In genomic region chr9:110148384-110148783, GRCh38 we compare ENCODE assay signal across 9 cellular contexts. TPM values are rescaled to one million over a fixed set of nuclear protein-coding genes. Genes with fewer than 3 reads are reported as not detected.
DNase-seq lines count a peak whose midpoint lies in the region; ATAC-seq and FAIRE-seq lines count a peak whose summit lies in the region.
"Had no signal": no experiment of that assay in that cellular context is flagged by ENCODE, and none has a peak within 500 bp of the region (broad histone marks: within the 10 kb centered on the region; RNA-seq: fewer than 3 reads in every experiment).

No MANE protein-coding gene starts in this region.

- peak; percentile 98 for FAIRE-seq in GM19239 (lab: Jason Lieb, UNC)

- ATAC-seq in HG03354 (IDR thresholded peaks at IDR 0.05; ENCODE audit: poor library complexity, severe bottlenecking, unreplicated experiment) = peak; percentile 69

- no peaks in the 10 kb centered on the region for H3K27me3 ChIP-seq in ACC112 (ENCODE audit: insufficient read depth, low read length)
- no peaks in the 10 kb centered on the region for H3K27me3 ChIP-seq in mononuclear cell (ENCODE audit: insufficient read depth, low read length)

- peaks cover 98% of the 10 kb centered on the region for H3K79me2 ChIP-seq in ACC112 (ENCODE audit: control insufficient read depth, insufficient read depth, low read length, unreplicated experiment)

- H3K36me3 ChIP-seq in ACC112 (ENCODE audit: insufficient read depth, low read length) = peaks cover 16% of the 10 kb centered on the region; the same call in 1 of the 2 replicates

- H2AFZ ChIP-seq in ACC112 (ENCODE audit: low read length, unreplicated experiment) = no peak overlapping the region

- H3K9me3 ChIP-seq in mononuclear cell (ENCODE audit: low read depth, low read length) = no peaks in the 10 kb centered on the region

- peak overlapping the region; percentile 40 for H3K4me3 ChIP-seq in ACC112 (ENCODE audit: low read depth, low read length)
- peak overlapping the region; percentile 20 for H3K4me3 ChIP-seq in mononuclear cell (ENCODE audit: low read length)

- H3K27ac ChIP-seq in ACC112 (ENCODE audit: low read depth, low read length) = peak overlapping the region; percentile 68

- H3K4me1 ChIP-seq in ACC112 (ENCODE audit: control insufficient read depth, insufficient read depth, low read length, unreplicated experiment) = peaks cover 46% of the 10 kb centered on the region
- peaks cover 86% of the 10 kb centered on the region for H3K4me1 ChIP-seq in mononuclear cell (ENCODE audit: insufficient read depth, low read length)

- DNase-seq in GM19239 (ENCODE audit: insufficient read length, low spot score) (peak; percentile 40), NCI-H510A (lab: John Stamatoyannopoulos, UW) (no peak), AML-193 (lab: John Stamatoyannopoulos, UW) (no peak), NCI-H345 (lab: John Stamatoyannopoulos, UW) (no peak)
- peak; percentile 62 to 72 for DNase-seq in activated T-cell treated with anti-CD3 and anti-CD28 coated beads, Interleukin-2, amount 50 U/mL, for 48 hours

RNA-seq across cellular contexts. Expression of gene C9orf152, which starts 59.6 kb away (rescaled TPM):
- not detected for total RNA-seq in mononuclear cell
- total RNA-seq: Daoy had no signal

Comparison
In these comparisons a context has a peak if more than half of its experiments do, and no peak if none do; other contexts are left out.
1. DNase-seq: peak in GM19239 (single experiment) and activated T-cell treated with anti-CD3 and anti-CD28 coated beads, Interleukin-2, amount 50 U/mL, for 48 hours (2 of 2); none in NCI-H510A (single experiment), AML-193 (0 of 2) and NCI-H345 (single experiment).